Comparison of ENCODE assay signal across 8 cellular contexts in genomic region chr2:144854596-144854995, GRCh38.
"Had no signal": no experiment of that assay in that cellular context is flagged by ENCODE, and none has a peak within 500 bp of the region (broad histone marks: within the 10 kb centered on the region; RNA-seq: fewer than 3 reads in every experiment).

No MANE protein-coding gene starts in this region.

- ATAC-seq: GM12878 had no signal

- FAIRE-seq: G401.6, GM12878, GM12891, GM12892, GM18507, GM19239 had no signal

- H3K4me3 ChIP-seq: GM12878 had no signal

- DNase-seq: GDM1, GF-D8 had no signal
